ENCODE assay signal across 8 cellular contexts in genomic region chr4:82284858-82285805, GRCh38.
DNase-seq lines count a peak whose midpoint lies in the region; ATAC-seq and TF ChIP-seq lines count a peak whose summit lies in the region.

No MANE protein-coding gene starts in this region.

- POLR2A ChIA-PET in activated CD4-positive, alpha-beta memory T cell treated with anti-CD3 and anti-CD28 coated beads, Interleukin-2, amount 10 ng/mL, durations not matched to agents 7 days and 5 days (lab: Charles Lee) = interaction anchor here (0.6 to 1.1 kb wide), 3 partner anchors 68 to 144 kb away, joined by 4 to 6 read pairs (median 4); partner anchors contain the start of gene HNRNPDL

- intact Hi-C loops in lower leg skin (cut with DNase I; ENCODE audit: low total_unique reads) = loop anchor here (10.0 kb wide), 1 partner anchor 880 kb away; no protein-coding TSS in a partner anchor

- H3K27me3 Mint-ChIP-seq in activated CD4-positive, alpha-beta memory T cell treated with anti-CD3 and anti-CD28 coated beads, Interleukin-2, amount 10 ng/mL, durations not matched to agents 7 days and 5 days = peaks cover 25% of the 10 kb centered on the region

- peak overlapping the region; percentile 57 for H3K27ac Mint-ChIP-seq in activated CD4-positive, alpha-beta memory T cell treated with anti-CD3 and anti-CD28 coated beads, Interleukin-2, amount 10 ng/mL, durations not matched to agents 7 days and 5 days

- CTCF ChIA-PET in activated CD4-positive, alpha-beta memory T cell treated with anti-CD3 and anti-CD28 coated beads, Interleukin-2, amount 10 ng/mL, durations not matched to agents 7 days and 5 days (lab: Charles Lee) = interaction anchor here (0.6 to 2.2 kb wide), 19 partner anchors 9 to 813 kb away, joined by 3 to 13 read pairs (median 4); partner anchors contain the start of genes HNRNPD and RASGEF1B

- WGBS in lower leg skin, 2 donors = 2 to 3% methylated on average over 45 to 53 of the region's 61 CpGs

- H3K4me3 Mint-ChIP-seq in activated CD4-positive, alpha-beta memory T cell treated with anti-CD3 and anti-CD28 coated beads, Interleukin-2, amount 10 ng/mL, durations not matched to agents 7 days and 5 days = peak overlapping the region; percentile 65

- TF ChIP-seq CTCF in lower leg skin (IDR thresholded peaks at IDR 0.05) = no peak

- peaks cover 12% of the 10 kb centered on the region for H3K4me1 Mint-ChIP-seq in activated CD4-positive, alpha-beta memory T cell treated with anti-CD3 and anti-CD28 coated beads, Interleukin-2, amount 10 ng/mL, durations not matched to agents 7 days and 5 days

- peak; percentile 100 for ATAC-seq in GM19455 (IDR thresholded peaks at IDR 0.05; ENCODE audit: unreplicated experiment)

- H3K9me3 Mint-ChIP-seq in activated CD4-positive, alpha-beta memory T cell treated with anti-CD3 and anti-CD28 coated beads, Interleukin-2, amount 10 ng/mL, durations not matched to agents 7 days and 5 days = no peaks in the 10 kb centered on the region

- H3K36me3 Mint-ChIP-seq in activated CD4-positive, alpha-beta memory T cell treated with anti-CD3 and anti-CD28 coated beads, Interleukin-2, amount 10 ng/mL, durations not matched to agents 7 days and 5 days (ENCODE audit: low read depth) = no peaks in the 10 kb centered on the region

- DNase-seq in CD1c-positive myeloid dendritic cell (ENCODE audit: extremely low spot score) = peak; percentile 99
- peak; percentile 99 for DNase-seq in HK-2 (ENCODE audit: unreplicated experiment)
- DNase-seq in NCI-H82 treated with DMSO at 0.1 percent for 48 hours (lab: John Stamatoyannopoulos, UW; ENCODE audit: unreplicated experiment) = peak; percentile 93
- DNase-seq in activated CD4-positive, alpha-beta memory T cell treated with anti-CD3 and anti-CD28 coated beads, Interleukin-2, amount 10 ng/mL, durations not matched to agents 7 days and 5 days = peak; percentile 99
- DNase-seq in ecto neural progenitor cell (ENCODE audit: low spot score) = peak; percentile 99
- peak; percentile 99 to 100 for DNase-seq in lower leg skin (ENCODE audit: low spot score in 2 of 2)
- peak; percentile 98 to 99 for DNase-seq in stimulated activated CD4-positive, alpha-beta T cell treated with anti-CD3 and anti-CD28 coated beads, Interleukin-4, amount 100 ng/mL, for 4 hours

- H3K4me3 ChIP-seq in lower leg skin (ENCODE audit: low read depth, poor library complexity, severe bottlenecking) = peak overlapping the region; percentile 15

- TF ChIP-seq POLR2A in lower leg skin (IDR thresholded peaks at IDR 0.05) = no peak

Comparison
In these comparisons a context has a peak if more than half of its experiments do, and no peak if none do; other contexts are left out.
1. Peak in every context shown above with its lines: DNase-seq, ATAC-seq and H3K4me3 ChIP-seq.